ENCODE assay signal across 13 cellular contexts in the genomic region with DNA sequence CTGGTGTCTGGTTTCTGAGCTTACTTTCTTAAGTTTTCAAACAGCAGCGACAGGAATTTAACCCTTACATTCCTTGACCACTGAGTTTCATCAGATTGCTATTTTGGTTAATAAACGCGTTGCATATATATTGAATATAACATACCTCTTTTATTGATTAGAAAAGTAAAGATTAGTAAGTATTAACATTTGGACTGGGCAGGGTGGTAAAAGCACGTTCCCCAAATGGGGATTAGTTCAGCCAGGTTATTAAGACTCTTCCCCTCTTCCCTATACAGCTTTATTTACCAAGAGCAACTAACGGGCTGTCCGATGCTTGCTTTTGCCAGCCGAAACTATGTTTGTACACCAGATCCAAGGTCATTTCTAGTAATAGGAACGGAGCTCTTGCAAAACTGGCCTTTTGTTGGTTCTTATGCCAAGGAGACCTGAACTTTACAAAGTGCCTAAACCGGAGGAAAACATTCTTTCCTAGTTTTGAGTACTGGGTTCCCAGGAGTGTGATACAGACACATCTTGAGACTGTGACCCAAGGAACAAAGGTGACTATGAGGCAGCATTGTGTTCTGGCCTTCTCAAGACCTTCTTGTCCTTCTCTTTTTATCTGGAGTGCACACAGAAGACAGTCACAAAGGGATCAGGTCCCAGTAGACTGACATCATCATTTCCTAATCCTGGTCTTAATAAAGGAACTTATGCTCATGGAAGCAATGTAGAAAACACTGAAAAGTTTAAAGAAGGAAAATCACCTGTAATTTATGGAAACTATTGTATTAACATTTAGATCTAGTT. TPM values are rescaled to one million over a fixed set of nuclear protein-coding genes. Genes with fewer than 3 reads are reported as not detected.
DNase-seq lines count a peak whose midpoint lies in the region; ATAC-seq and TF ChIP-seq lines count a peak whose summit lies in the region.
"Had no signal": no experiment of that assay in that cellular context is flagged by ENCODE, and none has a peak within 500 bp of the region (broad histone marks: within the 10 kb centered on the region; RNA-seq: fewer than 3 reads in every experiment).

No MANE protein-coding gene starts in this region.

- H3K4me1 Mint-ChIP-seq in CD4-positive, CD25-positive, alpha-beta regulatory T cell, result peaks cover 46 to 76% (median 60%) of the 10 kb centered on the region in 4 donors
- H3K4me1 Mint-ChIP-seq in HFFc6 (ENCODE audit: low read depth) (peaks cover 44% of the 10 kb centered on the region), naive B cell (peaks cover 35 to 55% (median 40%) of the 10 kb centered on the region in 3 donors)
- peaks cover 60% of the 10 kb centered on the region for H3K4me1 Mint-ChIP-seq in activated naive CD8-positive, alpha-beta T cell treated with anti-CD3 and anti-CD28 coated beads, Interleukin-2, amount 50 U/mL, for 24 hours

- H3K27me3 ChIP-seq in CD4-positive, CD25-positive, alpha-beta regulatory T cell (ENCODE audit: control insufficient read depth, insufficient read depth, low read length), result no peaks in the 10 kb centered on the region

- no peak overlapping the region for H3K27ac ChIP-seq in CD4-positive, CD25-positive, alpha-beta regulatory T cell (ENCODE audit: insufficient read depth, low read length, poor library complexity, severe bottlenecking)
- H3K27ac ChIP-seq: prostate gland, thoracic aorta had no signal

- TF ChIP-seq CTCF in HFFc6 (IDR thresholded peaks at IDR 0.05), result no peak

- H3K36me3 Mint-ChIP-seq in CD4-positive, CD25-positive, alpha-beta regulatory T cell, result no peaks in the 10 kb centered on the region
- H3K36me3 Mint-ChIP-seq in HFFc6 (ENCODE audit: low read depth) (peaks cover 3% of the 10 kb centered on the region), naive B cell (no peaks in the 10 kb centered on the region)
- H3K36me3 Mint-ChIP-seq in activated naive CD8-positive, alpha-beta T cell treated with anti-CD3 and anti-CD28 coated beads, Interleukin-2, amount 50 U/mL, for 24 hours (ENCODE audit: low read depth), result peaks cover 19% of the 10 kb centered on the region

- no peaks in the 10 kb centered on the region for H3K36me3 ChIP-seq in CD4-positive, CD25-positive, alpha-beta regulatory T cell (ENCODE audit: control insufficient read depth, insufficient read depth, low read length)
- H3K36me3 ChIP-seq: prostate gland, thoracic aorta had no signal

- H3K4me1 ChIP-seq in CD4-positive, CD25-positive, alpha-beta regulatory T cell (ENCODE audit: control insufficient read depth, insufficient read depth, low read length, poor library complexity, severe bottlenecking), result peaks cover 42% of the 10 kb centered on the region

- no peaks in the 10 kb centered on the region for H3K27me3 Mint-ChIP-seq in CD4-positive, CD25-positive, alpha-beta regulatory T cell
- peaks cover 3% of the 10 kb centered on the region; the same call in 1 of the 2 replicates for H3K27me3 Mint-ChIP-seq in HFFc6 (ENCODE audit: insufficient read depth)
- H3K27me3 Mint-ChIP-seq in activated naive CD8-positive, alpha-beta T cell treated with anti-CD3 and anti-CD28 coated beads, Interleukin-2, amount 50 U/mL, for 24 hours, result peaks cover 4% of the 10 kb centered on the region
- no peaks in the 10 kb centered on the region for H3K27me3 Mint-ChIP-seq in naive B cell
- H3K27me3 Mint-ChIP-seq: activated CD4-positive, alpha-beta memory T cell treated with anti-CD3 and anti-CD28 coated beads, Interleukin-2, amount 10 ng/mL, durations not matched to agents 7 days and 5 days had no signal

- H3K4me3 ChIP-seq in CD4-positive, CD25-positive, alpha-beta regulatory T cell (ENCODE audit: low read depth, low read length), result no peak overlapping the region
- H3K4me3 ChIP-seq: prostate gland, thoracic aorta had no signal

- no peak for ATAC-seq in CD4-positive, CD25-positive, alpha-beta regulatory T cell (ENCODE audit: low read depth in 2 of 2)
- ATAC-seq in activated naive CD8-positive, alpha-beta T cell treated with anti-CD3 and anti-CD28 coated beads, Interleukin-2, amount 50 U/mL, for 24 hours, result no peak
- no peak for ATAC-seq in naive B cell (ENCODE audit: low read depth in 2 of 2)

- DNase-seq in CD4-positive, CD25-positive, alpha-beta regulatory T cell, result no peak
- no peak for DNase-seq in HFFc6
- DNase-seq in activated naive CD8-positive, alpha-beta T cell treated with anti-CD3 and anti-CD28 coated beads, Interleukin-2, amount 50 U/mL, for 24 hours, result no peak
- DNase-seq in naive B cell, result no peak
- DNase-seq in SW 1271 (lab: John Stamatoyannopoulos, UW), result no peak
- DNase-seq in NCI-H345 treated with DMSO at 0.1 percent for 48 hours (lab: John Stamatoyannopoulos, UW; ENCODE audit: unreplicated experiment), result no peak
- no peak for DNase-seq in activated effector memory CD4-positive, alpha-beta T cell treated with Interleukin-2 at 50 U/mL for 16 hours
- no peak for DNase-seq in activated CD4-positive, alpha-beta T cell treated with anti-CD3 and anti-CD28 coated beads for 1 hour
- DNase-seq: activated CD4-positive, alpha-beta memory T cell treated with anti-CD3 and anti-CD28 coated beads, Interleukin-2, amount 10 ng/mL, durations not matched to agents 7 days and 5 days; NCI-H2081 treated with DMSO at 0.1 percent for 48 hours; RPMI8226 had no signal

- no peak overlapping the region for H3K27ac Mint-ChIP-seq in CD4-positive, CD25-positive, alpha-beta regulatory T cell
- no peak overlapping the region for H3K27ac Mint-ChIP-seq in HFFc6
- no peak overlapping the region for H3K27ac Mint-ChIP-seq in activated naive CD8-positive, alpha-beta T cell treated with anti-CD3 and anti-CD28 coated beads, Interleukin-2, amount 50 U/mL, for 24 hours
- peak overlapping the region in 2 of 6 donors; percentile 49 to 53 for H3K27ac Mint-ChIP-seq in naive B cell
- H3K27ac Mint-ChIP-seq: activated CD4-positive, alpha-beta memory T cell treated with anti-CD3 and anti-CD28 coated beads, Interleukin-2, amount 10 ng/mL, durations not matched to agents 7 days and 5 days had no signal

- peaks cover 0 to 3% (median 0%) of the 10 kb centered on the region in 7 donors for H3K9me3 Mint-ChIP-seq in CD4-positive, CD25-positive, alpha-beta regulatory T cell
- H3K9me3 Mint-ChIP-seq in HFFc6 (no peaks in the 10 kb centered on the region), naive B cell (no peaks in the 10 kb centered on the region)
- H3K9me3 Mint-ChIP-seq in activated naive CD8-positive, alpha-beta T cell treated with anti-CD3 and anti-CD28 coated beads, Interleukin-2, amount 50 U/mL, for 24 hours, result no peaks in the 10 kb centered on the region
- H3K9me3 Mint-ChIP-seq: activated CD4-positive, alpha-beta memory T cell treated with anti-CD3 and anti-CD28 coated beads, Interleukin-2, amount 10 ng/mL, durations not matched to agents 7 days and 5 days had no signal

- H3K4me3 Mint-ChIP-seq in CD4-positive, CD25-positive, alpha-beta regulatory T cell, result peak overlapping the region in 3 of 4 donors; percentile 49 to 96 (median 92)
- peak overlapping the region; percentile 91 for H3K4me3 Mint-ChIP-seq in HFFc6
- H3K4me3 Mint-ChIP-seq in activated naive CD8-positive, alpha-beta T cell treated with anti-CD3 and anti-CD28 coated beads, Interleukin-2, amount 50 U/mL, for 24 hours, result peak overlapping the region; percentile 99
- H3K4me3 Mint-ChIP-seq in naive B cell, result peak overlapping the region in 5 of 8 donors; percentile 3 to 94 (median 38)

- no peaks in the 10 kb centered on the region for H3K9me3 ChIP-seq in CD4-positive, CD25-positive, alpha-beta regulatory T cell (ENCODE audit: control insufficient read depth in 2 of 2, low read length in 2 of 2)
- H3K9me3 ChIP-seq: prostate gland, thoracic aorta had no signal

RNA-seq across cellular contexts. Expression of a gene that starts 2.6 kb away (rescaled TPM):
- 18.1 TPM for total RNA-seq in CD4-positive, CD25-positive, alpha-beta regulatory T cell
- polyA plus RNA-seq in CD4-positive, CD25-positive, alpha-beta regulatory T cell, result 10 to 100 TPM; 54.2 to 71.9 (median 56.6) TPM
- total RNA-seq in HFFc6 (2021; fragmentation: NEBNext Ultra II Directional; extraction: Animal tissue kit (Norgen Biotek cat#: 25700)), result 10 to 100 TPM; 38.7 to 47.2 (median 43.8) TPM
- 10 to 100 TPM; 51.3 to 98.1 (median 62.4) TPM for polyA plus RNA-seq in naive B cell (ENCODE audit: low read depth in 6 of 6)

RNA-seq across cellular contexts. Expression of a gene that starts 21.0 kb away (rescaled TPM):
- 71.7 TPM for total RNA-seq in CD4-positive, CD25-positive, alpha-beta regulatory T cell
- polyA plus RNA-seq in CD4-positive, CD25-positive, alpha-beta regulatory T cell, result 1 to 10 TPM; 2.7 to 6.5 (median 4.1) TPM
- 10 to 100 TPM; 14.8 to 20.4 (median 16.3) TPM for total RNA-seq in HFFc6 (2021; fragmentation: NEBNext Ultra II Directional; extraction: Animal tissue kit (Norgen Biotek cat#: 25700))
- 1 to 10 TPM in 5 of 6 donors, under 1 TPM in 1; 0.71 to 9.4 (median 5.3) TPM for polyA plus RNA-seq in naive B cell (ENCODE audit: low read depth in 6 of 6)

Comparison
In these comparisons a context has a peak if more than half of its experiments do, and no peak if none do; other contexts are left out.
1. H3K4me3 Mint-ChIP-seq: peak in every context shown above with its lines; median percentile 99 in activated naive CD8-positive, alpha-beta T cell treated with anti-CD3 and anti-CD28 coated beads, Interleukin-2, amount 50 U/mL, for 24 hours; 92 in CD4-positive, CD25-positive, alpha-beta regulatory T cell; 91 in HFFc6; 38 in naive B cell.